In the genomic region with DNA sequence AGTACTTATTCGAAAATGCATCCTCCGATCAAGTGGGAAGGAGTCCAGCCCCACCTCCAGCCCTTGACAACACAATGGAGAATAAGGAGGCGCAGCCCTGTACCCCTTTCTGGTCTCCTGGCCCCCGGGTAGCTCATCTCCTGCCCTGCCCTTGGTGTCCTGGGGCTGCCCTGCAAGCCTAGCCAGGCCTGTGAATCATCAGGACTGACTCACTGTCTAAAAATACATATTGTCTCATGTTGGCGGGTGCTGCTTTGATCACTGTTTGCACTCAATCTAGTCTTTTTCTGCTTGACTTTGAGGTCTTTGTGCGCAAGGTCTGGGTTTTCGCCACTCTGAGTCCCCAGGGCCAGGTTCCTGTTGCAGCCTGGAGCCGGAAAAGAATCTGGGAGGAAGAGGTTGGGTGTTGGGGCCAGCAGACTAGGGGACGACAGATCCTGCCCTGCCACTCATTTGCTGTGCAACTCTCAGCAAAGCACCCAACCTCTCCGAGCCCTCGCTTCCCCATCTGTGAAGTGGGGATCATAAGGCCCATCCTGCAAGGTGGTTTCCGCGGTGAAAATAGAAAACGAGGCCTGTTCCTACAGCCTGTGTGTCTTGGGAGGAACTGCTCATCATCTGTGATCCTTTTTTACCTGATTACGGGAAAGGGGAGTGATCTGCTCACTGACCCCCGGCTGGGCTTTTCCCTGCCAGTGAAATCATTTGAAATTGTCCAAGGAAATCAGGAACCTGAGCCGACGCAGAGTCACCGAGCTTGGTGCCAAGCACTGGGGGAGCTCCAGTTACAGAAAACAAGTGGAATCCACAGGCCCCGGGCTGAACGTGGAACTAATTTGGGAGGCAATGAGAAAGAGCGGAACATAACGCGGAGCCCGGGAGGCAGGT, we compare ENCODE assay signal across 8 cellular contexts.
DNase-seq lines count a peak whose midpoint lies in the region; ATAC-seq and TF ChIP-seq lines count a peak whose summit lies in the region.

No MANE protein-coding gene starts in this region.

- ATAC-seq in GM18517 (IDR thresholded peaks at IDR 0.05; ENCODE audit: unreplicated experiment), result peak; percentile 66
- peak; percentile 42 for ATAC-seq in left lobe of liver
- ATAC-seq in naive thymus-derived CD4-positive, alpha-beta T cell, result no peak

- H3K4me3 ChIP-seq in HUES48 (ENCODE audit: low read depth, low read length), result no peak overlapping the region
- no peak overlapping the region for H3K4me3 ChIP-seq in vagina
- no peak overlapping the region for H3K4me3 ChIP-seq in naive thymus-derived CD4-positive, alpha-beta T cell (ENCODE audit: low read length)

- no peak overlapping the region for H3K27ac Mint-ChIP-seq in naive thymus-derived CD4-positive, alpha-beta T cell

- CTCF ChIA-PET in naive thymus-derived CD4-positive, alpha-beta T cell (lab: Charles Lee), result interaction anchor here (0.7 kb wide), 1 partner anchor 24 kb away, joined by 4 read pairs; no protein-coding TSS in a partner anchor

- H3K36me3 ChIP-seq in HUES48 (ENCODE audit: control insufficient read depth, insufficient read depth, low read length) (no peaks in the 10 kb centered on the region), vagina (no peaks in the 10 kb centered on the region)
- H3K36me3 ChIP-seq in naive thymus-derived CD4-positive, alpha-beta T cell (ENCODE audit: control insufficient read depth in 2 of 3, insufficient read depth in 3 of 3, low read length in 3 of 3), result no peaks in the 10 kb centered on the region

- no peak for TF ChIP-seq CTCF in vagina (IDR thresholded peaks at IDR 0.05)

- H3K27me3 ChIP-seq in HUES48 (ENCODE audit: control insufficient read depth, insufficient read depth, low read length) (no peaks in the 10 kb centered on the region), vagina (no peaks in the 10 kb centered on the region)
- H3K27me3 ChIP-seq in naive thymus-derived CD4-positive, alpha-beta T cell (ENCODE audit: control insufficient read depth in 2 of 2, insufficient read depth in 2 of 2, low read length in 2 of 2), result no peaks in the 10 kb centered on the region

- H3K9ac ChIP-seq in HUES48 (ENCODE audit: low read depth, low read length), result no peak overlapping the region

- DNase-seq in astrocyte of the hippocampus (ENCODE audit: low read depth, low spot score), result peak; percentile 84
- no peak for DNase-seq in left lobe of liver (ENCODE audit: low spot score)
- DNase-seq in vagina (ENCODE audit: extremely low spot score in 2 of 2), result no peak
- DNase-seq in naive thymus-derived CD4-positive, alpha-beta T cell, result no peak
- DNase-seq in cerebellar nuclear complex (lab: John Stamatoyannopoulos, UW), result no peak
- DNase-seq in NCI-H82 (lab: John Stamatoyannopoulos, UW), result no peak

- no peaks in the 10 kb centered on the region; the same call in 1 of the 2 replicates for H3K4me1 ChIP-seq in HUES48 (ENCODE audit: control insufficient read depth, insufficient read depth, low read length)
- H3K4me1 ChIP-seq in vagina, result peaks cover 22% of the 10 kb centered on the region
- H3K4me1 ChIP-seq in naive thymus-derived CD4-positive, alpha-beta T cell (ENCODE audit: control insufficient read depth in 2 of 2, insufficient read depth in 2 of 2, low read length in 2 of 2), result no peaks in the 10 kb centered on the region

- no peaks in the 10 kb centered on the region for H3K4me1 Mint-ChIP-seq in naive thymus-derived CD4-positive, alpha-beta T cell

- peaks cover 0 to 7% (median 0%) of the 10 kb centered on the region in 5 donors for H3K27me3 Mint-ChIP-seq in naive thymus-derived CD4-positive, alpha-beta T cell

- intact Hi-C loops in vagina (cut with DNase I), result no loop called here
- intact Hi-C loops in naive thymus-derived CD4-positive, alpha-beta T cell (cut with micrococcal nuclease), result no loop called here

- POLR2A ChIA-PET in naive thymus-derived CD4-positive, alpha-beta T cell (lab: Charles Lee), result no interaction called here

- H3K4me3 Mint-ChIP-seq in naive thymus-derived CD4-positive, alpha-beta T cell, result no peak overlapping the region

- no peaks in the 10 kb centered on the region for H3K36me3 Mint-ChIP-seq in naive thymus-derived CD4-positive, alpha-beta T cell

- TF ChIP-seq POLR2A in vagina (IDR thresholded peaks at IDR 0.05), result no peak

- H3K27ac ChIP-seq in HUES48 (ENCODE audit: low read depth, low read length) (peak overlapping the region; percentile 11), vagina (peak overlapping the region; percentile 76)
- no peak overlapping the region for H3K27ac ChIP-seq in naive thymus-derived CD4-positive, alpha-beta T cell (ENCODE audit: low read depth, low read length)

- no peaks in the 10 kb centered on the region for H3K9me3 ChIP-seq in HUES48 (ENCODE audit: control insufficient read depth, insufficient read depth, low read length)
- H3K9me3 ChIP-seq in vagina, result no peaks in the 10 kb centered on the region
- no peaks in the 10 kb centered on the region for H3K9me3 ChIP-seq in naive thymus-derived CD4-positive, alpha-beta T cell (ENCODE audit: control insufficient read depth in 2 of 3, low read length in 3 of 3)

- H3K9me3 Mint-ChIP-seq in naive thymus-derived CD4-positive, alpha-beta T cell, result no peaks in the 10 kb centered on the region
